20 cellular contexts compared by ENCODE assay signal in the genomic region with DNA sequence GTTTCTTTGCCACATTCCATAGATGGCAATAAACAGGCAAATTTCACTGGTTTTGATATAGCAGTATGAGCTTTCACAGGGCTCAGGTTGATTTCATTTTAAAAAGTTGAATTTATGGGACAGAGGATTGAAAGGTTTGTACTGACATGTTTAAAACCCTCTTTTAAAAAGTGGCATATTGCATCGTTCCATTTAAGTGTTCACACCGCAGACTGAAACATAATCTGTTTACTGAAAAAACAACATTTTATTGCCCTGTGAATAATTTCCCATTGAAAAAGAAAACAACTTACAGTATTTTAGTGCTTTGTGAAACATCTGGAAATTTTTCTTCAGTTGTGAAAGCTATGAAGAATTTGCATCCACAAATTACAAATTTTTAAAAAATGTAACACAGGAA.
A peak's percentile ranks its signal among the peaks of the same experiment; 100 is the strongest.
DNase-seq lines count a peak whose midpoint lies in the region; ATAC-seq and TF ChIP-seq lines count a peak whose summit lies in the region.
"Had no signal": no experiment of that assay in that cellular context is flagged by ENCODE, and none has a peak within 500 bp of the region (broad histone marks: within the 10 kb centered on the region; RNA-seq: fewer than 3 reads in every experiment).

No MANE protein-coding gene starts in this region.

- H3K36me3 Mint-ChIP-seq in osteocyte (ENCODE audit: unreplicated experiment) = peaks cover 8% of the 10 kb centered on the region
- H3K36me3 Mint-ChIP-seq: CD4-positive, CD25-positive, alpha-beta regulatory T cell; CD8-positive, alpha-beta memory T cell had no signal

- H3K27me3 Mint-ChIP-seq in osteocyte (ENCODE audit: unreplicated experiment) = no peaks in the 10 kb centered on the region

- TF ChIP-seq CTCF in fibroblast of villous mesenchyme (IDR thresholded peaks at IDR 0.05; ENCODE audit: insufficient read depth, low read depth, low read length) = no peak
- no peak for TF ChIP-seq CTCF in osteocyte (IDR thresholded peaks at IDR 0.05)

- peaks cover 43% of the 10 kb centered on the region for H3K4me1 Mint-ChIP-seq in osteocyte (ENCODE audit: unreplicated experiment)
- H3K4me1 Mint-ChIP-seq: CD4-positive, CD25-positive, alpha-beta regulatory T cell; CD8-positive, alpha-beta memory T cell; IgD-negative memory B cell had no signal

- H3K9me3 Mint-ChIP-seq in osteocyte (ENCODE audit: unreplicated experiment) = peaks cover 6% of the 10 kb centered on the region

- H3K4me3 Mint-ChIP-seq in osteocyte (ENCODE audit: unreplicated experiment) = no peak overlapping the region
- H3K4me3 Mint-ChIP-seq: CD4-positive, CD25-positive, alpha-beta regulatory T cell; CD8-positive, alpha-beta memory T cell; GM23338; IgD-negative memory B cell had no signal

- peak overlapping the region; percentile 76 for H3K27ac Mint-ChIP-seq in osteocyte (ENCODE audit: unreplicated experiment)
- H3K27ac Mint-ChIP-seq: CD4-positive, CD25-positive, alpha-beta regulatory T cell; CD8-positive, alpha-beta memory T cell; GM23338; IgD-negative memory B cell had no signal

- no peak overlapping the region for H3K4me3 ChIP-seq in fibroblast of villous mesenchyme (ENCODE audit: low read depth, low read length)
- H3K4me3 ChIP-seq: GM23338 had no signal

- ATAC-seq in GM19467 (IDR thresholded peaks at IDR 0.05; ENCODE audit: unreplicated experiment) = no peak
- ATAC-seq: GM23338, HCT116, HepG2 had no signal

- DNase-seq in LHCN-M2 (ENCODE audit: low read depth) (peak; percentile 3), fibroblast of villous mesenchyme (ENCODE audit: low read depth) (peak; percentile 12), osteocyte (ENCODE audit: extremely low spot score, unreplicated experiment) (no peak), SHP77 treated with DMSO at 0.1 percent for 48 hours (lab: John Stamatoyannopoulos, UW) (no peak)
- DNase-seq in activated T-cell treated with anti-CD3 and anti-CD28 coated beads, Interleukin-2, amount 50 U/mL, for 1 hour = no peak
- DNase-seq: ACHN; BE2C; C1 segment of cervical spinal cord; CD4-positive, CD25-positive, alpha-beta regulatory T cell; CD8-positive, alpha-beta memory T cell; COR-L47; DMS 273 treated with DMSO at 0.1 percent for 48 hours; DMS53; DND-41; EL had no signal

Comparison
In these comparisons a context has a peak if more than half of its experiments do, and no peak if none do; other contexts are left out.
1. DNase-seq: peak in LHCN-M2 (single experiment) and fibroblast of villous mesenchyme (single experiment); none in osteocyte (single experiment), SHP77 treated with DMSO at 0.1 percent for 48 hours (single experiment) and activated T-cell treated with anti-CD3 and anti-CD28 coated beads, Interleukin-2, amount 50 U/mL, for 1 hour (single experiment).